ENCODE assay signal across 35 cellular contexts in the genomic region with DNA sequence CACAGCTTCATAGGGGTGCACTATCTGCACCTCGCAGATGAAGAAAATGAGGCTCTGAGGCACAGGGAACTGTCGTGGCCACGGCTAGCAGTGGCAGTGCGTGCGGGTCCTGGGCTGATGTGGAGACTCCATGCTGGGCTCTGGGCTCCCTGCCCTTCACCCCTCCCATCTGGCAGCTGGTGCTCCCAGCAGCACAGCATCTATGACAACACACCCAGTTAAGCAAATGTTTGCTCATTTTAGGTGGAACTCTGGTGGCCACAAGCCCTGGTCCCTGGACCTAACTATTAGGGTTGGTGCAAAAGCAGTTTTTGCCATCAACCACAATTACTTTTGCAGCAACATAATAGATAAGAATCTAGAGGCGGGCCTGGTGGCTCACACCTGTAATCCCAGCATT. TPM values are rescaled to one million over a fixed set of nuclear protein-coding genes. Genes with fewer than 3 reads are reported as not detected.
A peak's percentile ranks its signal among the peaks of the same experiment; 100 is the strongest.
DNase-seq lines count a peak whose midpoint lies in the region; ATAC-seq and TF ChIP-seq lines count a peak whose summit lies in the region.
"Had no signal": no experiment of that assay in that cellular context is flagged by ENCODE, and none has a peak within 500 bp of the region (broad histone marks: within the 10 kb centered on the region; RNA-seq: fewer than 3 reads in every experiment).

No MANE protein-coding gene starts in this region.

- H3K27me3 ChIP-seq in left lung = no peaks in the 10 kb centered on the region
- H3K27me3 ChIP-seq: cardiac muscle cell, pancreas had no signal

- DNase-seq in SHP77 (lab: John Stamatoyannopoulos, UW) = peak; percentile 20 to 40
- no peak for DNase-seq in SHP77 treated with DMSO at 0.1 percent for 48 hours (lab: John Stamatoyannopoulos, UW)
- DNase-seq in NCI-H345 treated with DMSO at 0.1 percent for 48 hours (lab: John Stamatoyannopoulos, UW; ENCODE audit: unreplicated experiment) = peak; percentile 84
- no peak for DNase-seq in left lung
- DNase-seq in NCI-H2107 (lab: John Stamatoyannopoulos, UW) = no peak
- no peak for DNase-seq in SW 1271 (lab: John Stamatoyannopoulos, UW)
- DNase-seq in activated effector memory CD4-positive, alpha-beta T cell treated with anti-CD3 and anti-CD28 coated beads, Interleukin-2, amount 50 U/mL, for 16 hours = no peak
- DNase-seq: activated CD4-positive, alpha-beta T cell treated with anti-CD3 and anti-CD28 coated beads, Interleukin-2, amount 50 U/mL, for 1 hour; activated CD4-positive, CD25-positive, alpha-beta regulatory T cell; activated naive CD4-positive, alpha-beta T cell; activated naive CD8-positive, alpha-beta T cell treated with anti-CD3 and anti-CD28 coated beads, Interleukin-2, amount 50 U/mL, for 24 hours; activated T-cell treated with anti-CD3 and anti-CD28 coated beads, Interleukin-2, amount 50 U/mL, for 4 hours; AML-193; CD4-positive, CD25-positive, alpha-beta regulatory T cell; effector CD8-positive, alpha-beta T cell; EL; H7; hypothalamus; immature natural killer cell; mesenchymal stem cell; NCI-H1048; NCI-H2029; OCI-M1; pancreas; retina; SK-N-SH; stimulated activated naive B cell treated with anti-CD40 and anti-IgM and Interleukin-4, amounts not matched to agents 10 μg/mL and 1 μg/mL and 100 μg/mL, for 72 hours; T-helper 17 cell had no signal

- ATAC-seq in left lung (peak; percentile 22), HG03460 (IDR thresholded peaks at IDR 0.05; ENCODE audit: unreplicated experiment) (no peak)
- ATAC-seq: activated naive CD8-positive, alpha-beta T cell treated with anti-CD3 and anti-CD28 coated beads, Interleukin-2, amount 50 U/mL, for 24 hours; activated T-cell treated with anti-CD3 and anti-CD28 coated beads, Interleukin-2, amount 50 U/mL, for 4 hours; stimulated activated naive B cell treated with anti-CD40 and anti-IgM and Interleukin-4, amounts not matched to agents 10 μg/mL and 1 μg/mL and 100 μg/mL, for 72 hours; T-helper 17 cell had no signal

- no peak overlapping the region for H3K4me3 ChIP-seq in left lung
- H3K4me3 ChIP-seq: cardiac muscle cell, coronary artery, pancreas, skin epidermis had no signal

- peaks cover 0 to 46% of the 10 kb centered on the region in 2 donors for H3K36me3 ChIP-seq in left lung

- H3K27ac ChIP-seq in left lung = no peak overlapping the region
- H3K27ac ChIP-seq: cardiac muscle cell, coronary artery, epithelial cell of prostate, pancreas, skin epidermis had no signal

- no peaks in the 10 kb centered on the region for H3K9me3 ChIP-seq in left lung
- H3K9me3 ChIP-seq: pancreas, SK-N-SH had no signal

- H3K4me1 ChIP-seq in left lung = no peaks in the 10 kb centered on the region
- H3K4me1 ChIP-seq: pancreas had no signal

- intact Hi-C loops in left lung (cut with DNase I) = no loop called here

- TF ChIP-seq CTCF in left lung (IDR thresholded peaks at IDR 0.05) = no peak

RNA-seq across cellular contexts. Expression of a gene that starts 30.9 kb away (rescaled TPM):
- 10 to 100 TPM; 26.0 to 34.8 TPM for total RNA-seq in left lung

RNA-seq across cellular contexts. Expression of a gene that starts 31.2 kb away (rescaled TPM):
- total RNA-seq in left lung = 10 to 100 TPM; 17.3 to 18.9 TPM

RNA-seq across cellular contexts. Expression of a gene that starts 47.5 kb away (rescaled TPM):
- 10 to 100 TPM; 26.6 to 28.7 TPM for total RNA-seq in left lung
- total RNA-seq: A673, astrocyte had no signal

Comparison
In these comparisons a context has a peak if more than half of its experiments do, and no peak if none do; other contexts are left out.
1. DNase-seq: peak in SHP77 (2 of 2) and NCI-H345 treated with DMSO at 0.1 percent for 48 hours (single experiment); none in SHP77 treated with DMSO at 0.1 percent for 48 hours (single experiment), left lung (0 of 2), NCI-H2107 (single experiment), SW 1271 (0 of 2) and activated effector memory CD4-positive, alpha-beta T cell treated with anti-CD3 and anti-CD28 coated beads, Interleukin-2, amount 50 U/mL, for 16 hours (single experiment).